ENCODE assay signal across 9 cellular contexts in the genomic region with DNA sequence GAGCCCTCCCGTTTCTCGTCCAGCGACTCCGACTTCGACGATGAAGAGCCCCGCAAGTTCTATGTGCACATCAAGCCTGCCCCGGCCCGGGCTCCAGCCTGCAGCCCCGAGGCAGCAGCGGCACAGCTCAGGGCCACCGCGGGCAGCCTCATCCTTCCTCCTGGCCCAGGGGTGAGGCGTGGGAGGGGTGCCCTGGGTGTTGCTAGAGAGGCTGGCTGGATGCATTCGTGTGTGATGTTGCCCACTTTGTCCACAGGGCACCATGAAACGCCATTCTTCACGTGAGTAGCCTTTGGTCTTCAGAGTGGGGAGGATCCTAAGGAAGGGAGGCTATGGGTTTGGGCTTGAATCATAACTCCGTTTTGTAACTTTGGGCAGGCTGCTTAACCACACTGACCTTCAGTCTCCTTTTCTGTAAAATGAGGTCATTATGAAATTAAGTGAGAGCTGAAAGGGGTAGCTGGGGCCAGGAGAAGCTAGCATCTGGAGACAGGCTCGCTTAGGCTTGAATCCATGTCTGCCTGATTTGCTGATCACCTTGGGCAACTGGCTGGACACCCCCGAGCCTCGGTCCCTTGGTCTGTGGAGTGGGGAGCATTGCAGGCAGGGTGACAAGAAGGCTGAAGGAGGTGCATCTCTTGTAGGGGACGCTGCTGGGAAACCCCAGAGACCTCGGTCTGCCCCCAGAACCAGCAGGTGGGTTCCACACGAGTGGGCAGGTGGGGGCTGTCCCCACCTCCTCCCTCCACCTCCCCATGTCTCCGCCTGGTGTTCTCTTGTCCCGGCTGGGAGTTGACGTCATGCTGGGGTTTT. TPM values are rescaled to one million over a fixed set of nuclear protein-coding genes. Genes with fewer than 3 reads are reported as not detected.
A peak's percentile ranks its signal among the peaks of the same experiment; 100 is the strongest.
DNase-seq lines count a peak whose midpoint lies in the region; ATAC-seq, FAIRE-seq and TF ChIP-seq lines count a peak whose summit lies in the region.
"Had no signal": no experiment of that assay in that cellular context is flagged by ENCODE, and none has a peak within 500 bp of the region (broad histone marks: within the 10 kb centered on the region; RNA-seq: fewer than 3 reads in every experiment).

No MANE protein-coding gene starts in this region.

- no peak overlapping the region for H3K18ac ChIP-seq in H1 (ENCODE audit: extremely low read depth, low read length)

- H2BK5ac ChIP-seq in H1 (ENCODE audit: low read depth, low read length): no peak overlapping the region

- no peak overlapping the region for H4K5ac ChIP-seq in H1 (ENCODE audit: insufficient read length, low read depth, low read length)

- no peak overlapping the region for H2AFZ ChIP-seq in H1 (ENCODE audit: low read length)

- no peak overlapping the region for H4K8ac ChIP-seq in H1 (ENCODE audit: extremely low read depth, insufficient read depth, low read length)

- no peak for TF ChIP-seq EP300 in H1 (IDR thresholded peaks at IDR 0.05; ENCODE audit: borderline replicate concordance in 1 of 2, low read depth in 2 of 2, low read length in 2 of 2)

- H2AK5ac ChIP-seq in H1 (ENCODE audit: low read depth, low read length): no peak overlapping the region

- no peak overlapping the region for H3K9ac ChIP-seq in H1 (replicated peaks in 1 of 4; ENCODE audit: extremely low read depth in 1 of 4, low read depth in 3 of 4, low read length in 3 of 4)

- no peak for TF ChIP-seq POLR2A in H1 (IDR thresholded peaks at IDR 0.05; ENCODE audit: control extremely low read depth in 1 of 2, low read depth in 2 of 2, low read length in 2 of 2)

- 87% methylated on average over 27 of the region's 27 CpGs; no CpG with 5 or more reads in 1 of the 2 experiments for WGBS in H1 (ENCODE audit: extremely low coverage in 1 of 2, insufficient coverage in 1 of 2, insufficient read length in 1 of 2, insufficient replicate concordance in 2 of 2, low coverage in 1 of 2, low lambda C conversion rate in 2 of 2, missing lambda C conversion rate in 1 of 2), 2 experiments

- H3K27me3 ChIP-seq in H1 (replicated peaks in 1 of 4; ENCODE audit: control insufficient read depth in 3 of 4, extremely low read depth in 1 of 4, insufficient read depth in 3 of 4, low read length in 3 of 4): no peaks in the 10 kb centered on the region

- H3K79me1 ChIP-seq in H1 (ENCODE audit: low read depth, low read length): peaks cover 9% of the 10 kb centered on the region

- no peaks in the 10 kb centered on the region for H3K79me2 ChIP-seq in H1 (ENCODE audit: control insufficient read depth in 1 of 2, insufficient read depth in 2 of 2, low read length in 2 of 2)

- FAIRE-seq in H1 (lab: Jason Lieb, UNC): no peak

- H2BK20ac ChIP-seq in H1 (ENCODE audit: low read length): no peak overlapping the region

- peaks cover 0 to 2% of the 10 kb centered on the region in 2 experiments for H4K20me1 ChIP-seq in H1 (replicated peaks in 1 of 2; ENCODE audit: control insufficient read depth in 1 of 2, insufficient read depth in 2 of 2, low read length in 2 of 2)

- H3K23me2 ChIP-seq in H1 (ENCODE audit: low read depth, low read length): peaks cover 9% of the 10 kb centered on the region

- H3K56ac ChIP-seq in H1 (replicated peaks; ENCODE audit: insufficient read length, low read depth, low read length): no peak overlapping the region

- H3K4me1 ChIP-seq in H1 (replicated peaks in 1 of 4; ENCODE audit: control insufficient read depth in 3 of 4, insufficient read depth in 4 of 4, low read length in 3 of 4): peaks cover 0 to 9% (median 6%) of the 10 kb centered on the region in 4 experiments; a peak in 5 of 7 replicates

- no peak overlapping the region for H3K23ac ChIP-seq in H1 (ENCODE audit: insufficient read length)

- no peak overlapping the region for H3K4me3 ChIP-seq in GM12864 (ENCODE audit: low read depth, low read length)
- no peak overlapping the region for H3K4me3 ChIP-seq in H1 (ENCODE audit: extremely low read depth in 1 of 4, insufficient read depth in 2 of 4, low read depth in 3 of 4, low read length in 4 of 4)

- ATAC-seq in GM21360 (IDR thresholded peaks at IDR 0.05; ENCODE audit: unreplicated experiment) (peak; percentile 56), HG03280 (IDR thresholded peaks at IDR 0.05; ENCODE audit: unreplicated experiment) (peak; percentile 75), left lobe of liver (no peak)

- H3K9me3 ChIP-seq in H1 (ENCODE audit: insufficient read depth in 2 of 2, low read depth in 1 of 2, low read length in 1 of 2): no peaks in the 10 kb centered on the region

- no peak overlapping the region for H2BK12ac ChIP-seq in H1 (ENCODE audit: low read depth, low read length)

- no peak overlapping the region for H2BK120ac ChIP-seq in H1 (replicated peaks; ENCODE audit: low read depth, low read length)

- CTCF ChIA-PET in H1 (lab: Charles Lee; ENCODE audit: partially characterized antibody): interaction anchor here (0.5 to 4.4 kb wide), 18 partner anchors 8 to 491 kb away, joined by 3 to 38 read pairs (median 4); partner anchors contain the start of gene UNC13A

- no peak overlapping the region for H3K4ac ChIP-seq in H1 (replicated peaks; ENCODE audit: insufficient read length, low read depth, low read length)

- H2BK15ac ChIP-seq in H1 (ENCODE audit: low read length): peak overlapping the region; percentile 40; the same call in 1 of the 2 replicates

- no peak overlapping the region for H3K14ac ChIP-seq in H1 (ENCODE audit: insufficient read length)

- H3K4me2 ChIP-seq in H1 (ENCODE audit: insufficient read depth in 1 of 2, low read depth in 2 of 2, low read length in 2 of 2): no peak overlapping the region

- no peak overlapping the region for H4K91ac ChIP-seq in H1 (replicated peaks; ENCODE audit: insufficient read length, low read length)

- no peak overlapping the region for H3K27ac ChIP-seq in H1 (ENCODE audit: low read depth, low read length)

- POLR2A ChIA-PET in H1 (lab: Charles Lee; ENCODE audit: partially characterized antibody): no interaction called here

- DNase-seq in GM12864 (ENCODE audit: low read depth): peak; percentile 74
- no peak for DNase-seq in H1 (ENCODE audit: low read depth in 1 of 2, low spot score in 2 of 2)
- DNase-seq in NOMO-1 treated with dmso at 0.1 percent for 144 hours (lab: John Stamatoyannopoulos, UW; ENCODE audit: unreplicated experiment): no peak
- DNase-seq in occipital lobe (lab: John Stamatoyannopoulos, UW): no peak
- DNase-seq in left lobe of liver (ENCODE audit: low spot score): no peak
- DNase-seq in NCI-H2196 (lab: John Stamatoyannopoulos, UW; ENCODE audit: unreplicated experiment): no peak

- H3K36me3 ChIP-seq in H1 (ENCODE audit: control insufficient read depth in 2 of 4, insufficient read depth in 4 of 4, low read length in 3 of 4): no peaks in the 10 kb centered on the region

- TF ChIP-seq RAD21 in H1 (IDR thresholded peaks at IDR 0.05 in 1 of 2, conservative IDR thresholded peaks at IDR 0.05 in 1 of 2; ENCODE audit: low read depth in 2 of 2, low read length in 2 of 2): no peak

- no peak for TF ChIP-seq CTCF in GM12864 (IDR thresholded peaks at IDR 0.05; ENCODE audit: low read depth, low read length, missing control alignments)
- no peak for TF ChIP-seq CTCF in H1 (IDR thresholded peaks at IDR 0.05; ENCODE audit: control extremely low read depth in 1 of 3, insufficient read depth in 1 of 3, low read depth in 1 of 3, low read length in 3 of 3)

TF ChIP-seq in H1, 55 proteins besides CTCF, POLR2A, EP300 and RAD21 (continues in another document):
- no peak for TF ChIP-seq BCL11A (IDR thresholded peaks at IDR 0.05; ENCODE audit: low read depth in 2 of 2, low read length in 2 of 2)

RNA-seq across cellular contexts. Expression of gene B3GNT3, which starts 18.7 kb away (rescaled TPM):
- 1.5 and 1.8 TPM in 2 replicates for total RNA-seq in H1 (2021; fragmentation: NEBNext Ultra II Directional; extraction: Animal tissue kit (Norgen Biotek cat#: 25700))
- 1.5 and 2.1 TPM in 2 replicates for polyA plus RNA-seq in H1 (2011; rRNA removed)
- 0.96 TPM for polyA plus RNA-seq in H1 (2011; cell fraction: cytosol; rRNA removed)
- polyA plus RNA-seq in H1 (2011; cell fraction: nucleus; rRNA removed): 1.6 TPM
- polyA plus RNA-seq in H1 (2012, experiment 1 of 2): 0.86 to 2.0 TPM (median 1.5 TPM) in 4 replicates
- 1.5 TPM for polyA plus RNA-seq in H1 (2012, experiment 2 of 2)
- polyA plus RNA-seq in H1 (2013, experiment 1 of 2): 2.6 TPM
- 2.9 TPM for polyA plus RNA-seq in H1 (2013, experiment 2 of 2)
- 1.4 and 1.5 TPM in 2 replicates for polyA minus RNA-seq in H1 (2011; rRNA and poly(A)+ RNA removed)
- 1.6 TPM for polyA minus RNA-seq in H1 (2011; cell fraction: cytosol; rRNA and poly(A)+ RNA removed)
- 0.60 TPM for polyA minus RNA-seq in H1 (2011; cell fraction: nucleus; rRNA and poly(A)+ RNA removed)
- total RNA-seq in occipital lobe: not detected
- total RNA-seq in left lobe of liver: 1.2 TPM
- total RNA-seq: pulmonary artery endothelial cell had no signal

RNA-seq across cellular contexts. Expression of gene FCHO1, which starts 24.9 kb away (rescaled TPM):
- total RNA-seq in H1 (2021; fragmentation: NEBNext Ultra II Directional; extraction: Animal tissue kit (Norgen Biotek cat#: 25700)): 25.9 and 27.0 TPM in 2 replicates
- 13.0 and 19.5 TPM in 2 replicates for polyA plus RNA-seq in H1 (2011; rRNA removed)
- 7.2 TPM for polyA plus RNA-seq in H1 (2011; cell fraction: cytosol; rRNA removed)
- 18.3 TPM for polyA plus RNA-seq in H1 (2011; cell fraction: nucleus; rRNA removed)
- 16.1 to 33.3 TPM (median 30.3 TPM) in 4 replicates for polyA plus RNA-seq in H1 (2012, experiment 1 of 2)
- polyA plus RNA-seq in H1 (2012, experiment 2 of 2): 31.0 TPM
- polyA plus RNA-seq in H1 (2013, experiment 1 of 2): 32.3 TPM
- 30.1 TPM for polyA plus RNA-seq in H1 (2013, experiment 2 of 2)
- polyA minus RNA-seq in H1 (2011; rRNA and poly(A)+ RNA removed): 7.4 and 12.0 TPM in 2 replicates
- polyA minus RNA-seq in H1 (2011; cell fraction: cytosol; rRNA and poly(A)+ RNA removed): 10.9 TPM
- 27.5 TPM for polyA minus RNA-seq in H1 (2011; cell fraction: nucleus; rRNA and poly(A)+ RNA removed)
- total RNA-seq in occipital lobe (24.6 TPM), left lobe of liver (1.7 TPM)

RNA-seq across cellular contexts. Expression of gene INSL3, which starts 45.1 kb away (rescaled TPM):
- total RNA-seq in H1 (2021; fragmentation: NEBNext Ultra II Directional; extraction: Animal tissue kit (Norgen Biotek cat#: 25700)): 0.41 and 1.2 TPM in 2 replicates
- polyA plus RNA-seq in H1 (2011; rRNA removed): 1.1 and 1.5 TPM in 2 replicates
- polyA plus RNA-seq in H1 (2011; cell fraction: cytosol; rRNA removed): 0.44 TPM
- 1.9 TPM for polyA plus RNA-seq in H1 (2011; cell fraction: nucleus; rRNA removed)
- polyA plus RNA-seq in H1 (2012, experiment 1 of 2): 1.2 to 1.5 TPM (median 1.4 TPM) in 3 of 4 replicates, not detected in the other
- 1.00 TPM for polyA plus RNA-seq in H1 (2012, experiment 2 of 2)
- polyA plus RNA-seq in H1 (2013, experiment 1 of 2): 0.87 TPM
- polyA plus RNA-seq in H1 (2013, experiment 2 of 2): 1.1 TPM
- polyA minus RNA-seq in H1 (2011; rRNA and poly(A)+ RNA removed): 0.69 and 0.71 TPM in 2 replicates
- polyA minus RNA-seq in H1 (2011; cell fraction: cytosol; rRNA and poly(A)+ RNA removed): 1.8 TPM
- polyA minus RNA-seq in H1 (2011; cell fraction: nucleus; rRNA and poly(A)+ RNA removed): not detected
- total RNA-seq in occipital lobe (not detected), left lobe of liver (not detected)
- total RNA-seq: pulmonary artery endothelial cell had no signal

RNA-seq across cellular contexts. Expression of gene MAP1S, which starts 56.9 kb away (rescaled TPM):
- total RNA-seq in H1 (2021; fragmentation: NEBNext Ultra II Directional; extraction: Animal tissue kit (Norgen Biotek cat#: 25700)): 115 and 116 TPM in 2 replicates
- 66.7 and 161 TPM in 2 replicates for polyA plus RNA-seq in H1 (2011; rRNA removed)
- 36.1 TPM for polyA plus RNA-seq in H1 (2011; cell fraction: cytosol; rRNA removed)
- 88.4 TPM for polyA plus RNA-seq in H1 (2011; cell fraction: nucleus; rRNA removed)
- polyA plus RNA-seq in H1 (2012, experiment 1 of 2): 82.0 to 146 TPM (median 135 TPM) in 4 replicates
- 65.2 TPM for polyA plus RNA-seq in H1 (2012, experiment 2 of 2)
- polyA plus RNA-seq in H1 (2013, experiment 1 of 2): 49.7 TPM
- polyA plus RNA-seq in H1 (2013, experiment 2 of 2): 45.9 TPM
- polyA minus RNA-seq in H1 (2011; rRNA and poly(A)+ RNA removed): 67.0 and 81.2 TPM in 2 replicates
- 103 TPM for polyA minus RNA-seq in H1 (2011; cell fraction: cytosol; rRNA and poly(A)+ RNA removed)
- polyA minus RNA-seq in H1 (2011; cell fraction: nucleus; rRNA and poly(A)+ RNA removed): 39.2 TPM
- total RNA-seq in occipital lobe: 42.0 TPM
- total RNA-seq in left lobe of liver: 14.3 TPM
